Comparison of ENCODE assay signal across 2 cellular contexts in the genomic region with DNA sequence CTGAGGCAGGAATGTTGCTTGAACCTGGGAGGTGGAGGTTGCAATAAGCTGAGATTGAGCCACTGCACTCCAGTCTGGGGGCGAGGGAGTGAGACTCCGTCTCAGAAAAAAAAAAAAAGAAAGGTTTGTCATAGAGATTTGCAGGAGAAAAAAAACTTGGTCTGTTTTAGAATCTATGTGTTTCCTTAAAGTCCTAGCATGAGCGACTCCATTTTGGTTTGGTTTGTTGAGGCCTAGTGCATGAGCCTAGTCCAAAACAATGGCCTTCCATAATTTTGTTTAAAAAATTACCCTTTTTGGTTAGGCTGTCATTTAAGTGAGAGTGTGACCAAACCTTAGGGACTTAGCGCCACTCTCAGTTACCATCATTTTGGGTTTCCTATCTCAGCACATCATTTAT.
TF ChIP-seq lines count a peak whose summit lies in the region.

No MANE protein-coding gene starts in this region.

TF ChIP-seq in GM23338, 12 proteins besides CTCF, POLR2A, EP300 and RAD21 (continues in another document):
- TF ChIP-seq, protein P1, sequence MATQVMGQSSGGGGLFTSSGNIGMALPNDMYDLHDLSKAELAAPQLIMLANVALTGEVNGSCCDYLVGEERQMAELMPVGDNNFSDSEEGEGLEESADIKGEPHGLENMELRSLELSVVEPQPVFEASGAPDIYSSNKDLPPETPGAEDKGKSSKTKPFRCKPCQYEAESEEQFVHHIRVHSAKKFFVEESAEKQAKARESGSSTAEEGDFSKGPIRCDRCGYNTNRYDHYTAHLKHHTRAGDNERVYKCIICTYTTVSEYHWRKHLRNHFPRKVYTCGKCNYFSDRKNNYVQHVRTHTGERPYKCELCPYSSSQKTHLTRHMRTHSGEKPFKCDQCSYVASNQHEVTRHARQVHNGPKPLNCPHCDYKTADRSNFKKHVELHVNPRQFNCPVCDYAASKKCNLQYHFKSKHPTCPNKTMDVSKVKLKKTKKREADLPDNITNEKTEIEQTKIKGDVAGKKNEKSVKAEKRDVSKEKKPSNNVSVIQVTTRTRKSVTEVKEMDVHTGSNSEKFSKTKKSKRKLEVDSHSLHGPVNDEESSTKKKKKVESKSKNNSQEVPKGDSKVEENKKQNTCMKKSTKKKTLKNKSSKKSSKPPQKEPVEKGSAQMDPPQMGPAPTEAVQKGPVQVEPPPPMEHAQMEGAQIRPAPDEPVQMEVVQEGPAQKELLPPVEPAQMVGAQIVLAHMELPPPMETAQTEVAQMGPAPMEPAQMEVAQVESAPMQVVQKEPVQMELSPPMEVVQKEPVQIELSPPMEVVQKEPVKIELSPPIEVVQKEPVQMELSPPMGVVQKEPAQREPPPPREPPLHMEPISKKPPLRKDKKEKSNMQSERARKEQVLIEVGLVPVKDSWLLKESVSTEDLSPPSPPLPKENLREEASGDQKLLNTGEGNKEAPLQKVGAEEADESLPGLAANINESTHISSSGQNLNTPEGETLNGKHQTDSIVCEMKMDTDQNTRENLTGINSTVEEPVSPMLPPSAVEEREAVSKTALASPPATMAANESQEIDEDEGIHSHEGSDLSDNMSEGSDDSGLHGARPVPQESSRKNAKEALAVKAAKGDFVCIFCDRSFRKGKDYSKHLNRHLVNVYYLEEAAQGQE (IDR thresholded peaks at IDR 0.05; ENCODE audit: unreplicated experiment) = no peak
- TF ChIP-seq POLR2AphosphoS5 (IDR thresholded peaks at IDR 0.05; ENCODE audit: low read depth) (no peak), JUNB (IDR thresholded peaks at IDR 0.05; ENCODE audit: unreplicated experiment) (no peak), EZH2 (IDR thresholded peaks at IDR 0.05; ENCODE audit: low read depth, unreplicated experiment) (no peak), NANOG (IDR thresholded peaks at IDR 0.05; ENCODE audit: borderline replicate concordance) (no peak), ZNF331 (CRISPR knock-in tag; IDR thresholded peaks at IDR 0.05; ENCODE audit: low read depth) (no peak), CREB1 (CRISPR knock-in tag; IDR thresholded peaks at IDR 0.05; ENCODE audit: low read depth) (no peak), EZH2phosphoT487 (IDR thresholded peaks at IDR 0.05; ENCODE audit: unreplicated experiment) (no peak), STAT1 (IDR thresholded peaks at IDR 0.05; ENCODE audit: unreplicated experiment) (no peak), ZNF114 (CRISPR knock-in tag; IDR thresholded peaks at IDR 0.05) (no peak)
- TF ChIP-seq, protein P2, sequence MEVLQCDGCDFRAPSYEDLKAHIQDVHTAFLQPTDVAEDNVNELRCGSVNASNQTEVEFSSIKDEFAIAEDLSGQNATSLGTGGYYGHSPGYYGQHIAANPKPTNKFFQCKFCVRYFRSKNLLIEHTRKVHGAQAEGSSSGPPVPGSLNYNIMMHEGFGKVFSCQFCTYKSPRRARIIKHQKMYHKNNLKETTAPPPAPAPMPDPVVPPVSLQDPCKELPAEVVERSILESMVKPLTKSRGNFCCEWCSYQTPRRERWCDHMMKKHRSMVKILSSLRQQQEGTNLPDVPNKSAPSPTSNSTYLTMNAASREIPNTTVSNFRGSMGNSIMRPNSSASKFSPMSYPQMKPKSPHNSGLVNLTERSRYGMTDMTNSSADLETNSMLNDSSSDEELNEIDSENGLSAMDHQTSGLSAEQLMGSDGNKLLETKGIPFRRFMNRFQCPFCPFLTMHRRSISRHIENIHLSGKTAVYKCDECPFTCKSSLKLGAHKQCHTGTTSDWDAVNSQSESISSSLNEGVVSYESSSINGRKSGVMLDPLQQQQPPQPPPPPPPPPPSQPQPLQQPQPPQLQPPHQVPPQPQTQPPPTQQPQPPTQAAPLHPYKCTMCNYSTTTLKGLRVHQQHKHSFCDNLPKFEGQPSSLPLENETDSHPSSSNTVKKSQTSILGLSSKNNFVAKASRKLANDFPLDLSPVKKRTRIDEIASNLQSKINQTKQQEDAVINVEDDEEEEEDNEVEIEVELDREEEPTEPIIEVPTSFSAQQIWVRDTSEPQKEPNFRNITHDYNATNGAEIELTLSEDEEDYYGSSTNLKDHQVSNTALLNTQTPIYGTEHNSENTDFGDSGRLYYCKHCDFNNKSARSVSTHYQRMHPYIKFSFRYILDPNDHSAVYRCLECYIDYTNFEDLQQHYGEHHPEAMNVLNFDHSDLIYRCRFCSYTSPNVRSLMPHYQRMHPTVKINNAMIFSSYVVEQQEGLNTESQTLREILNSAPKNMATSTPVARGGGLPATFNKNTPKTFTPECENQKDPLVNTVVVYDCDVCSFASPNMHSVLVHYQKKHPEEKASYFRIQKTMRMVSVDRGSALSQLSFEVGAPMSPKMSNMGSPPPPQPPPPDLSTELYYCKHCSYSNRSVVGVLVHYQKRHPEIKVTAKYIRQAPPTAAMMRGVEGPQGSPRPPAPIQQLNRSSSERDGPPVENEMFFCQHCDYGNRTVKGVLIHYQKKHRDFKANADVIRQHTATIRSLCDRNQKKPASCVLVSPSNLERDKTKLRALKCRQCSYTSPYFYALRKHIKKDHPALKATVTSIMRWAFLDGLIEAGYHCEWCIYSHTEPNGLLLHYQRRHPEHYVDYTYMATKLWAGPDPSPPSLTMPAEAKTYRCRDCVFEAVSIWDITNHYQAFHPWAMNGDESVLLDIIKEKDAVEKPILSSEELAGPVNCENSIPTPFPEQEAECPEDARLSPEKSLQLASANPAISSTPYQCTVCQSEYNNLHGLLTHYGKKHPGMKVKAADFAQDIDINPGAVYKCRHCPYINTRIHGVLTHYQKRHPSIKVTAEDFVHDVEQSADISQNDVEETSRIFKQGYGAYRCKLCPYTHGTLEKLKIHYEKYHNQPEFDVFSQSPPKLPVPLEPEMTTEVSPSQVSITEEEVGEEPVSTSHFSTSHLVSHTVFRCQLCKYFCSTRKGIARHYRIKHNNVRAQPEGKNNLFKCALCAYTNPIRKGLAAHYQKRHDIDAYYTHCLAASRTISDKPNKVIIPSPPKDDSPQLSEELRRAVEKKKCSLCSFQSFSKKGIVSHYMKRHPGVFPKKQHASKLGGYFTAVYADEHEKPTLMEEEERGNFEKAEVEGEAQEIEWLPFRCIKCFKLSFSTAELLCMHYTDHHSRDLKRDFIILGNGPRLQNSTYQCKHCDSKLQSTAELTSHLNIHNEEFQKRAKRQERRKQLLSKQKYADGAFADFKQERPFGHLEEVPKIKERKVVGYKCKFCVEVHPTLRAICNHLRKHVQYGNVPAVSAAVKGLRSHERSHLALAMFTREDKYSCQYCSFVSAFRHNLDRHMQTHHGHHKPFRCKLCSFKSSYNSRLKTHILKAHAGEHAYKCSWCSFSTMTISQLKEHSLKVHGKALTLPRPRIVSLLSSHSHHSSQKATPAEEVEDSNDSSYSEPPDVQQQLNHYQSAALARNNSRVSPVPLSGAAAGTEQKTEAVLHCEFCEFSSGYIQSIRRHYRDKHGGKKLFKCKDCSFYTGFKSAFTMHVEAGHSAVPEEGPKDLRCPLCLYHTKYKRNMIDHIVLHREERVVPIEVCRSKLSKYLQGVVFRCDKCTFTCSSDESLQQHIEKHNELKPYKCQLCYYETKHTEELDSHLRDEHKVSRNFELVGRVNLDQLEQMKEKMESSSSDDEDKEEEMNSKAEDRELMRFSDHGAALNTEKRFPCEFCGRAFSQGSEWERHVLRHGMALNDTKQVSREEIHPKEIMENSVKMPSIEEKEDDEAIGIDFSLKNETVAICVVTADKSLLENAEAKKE (CRISPR knock-in tag; IDR thresholded peaks at IDR 0.05) = no peak

TF ChIP-seq in K562, 482 proteins besides CTCF, POLR2A, EP300 and RAD21 (continues in another document):
- TF ChIP-seq ZNF121 (CRISPR knock-in tag; conservative IDR thresholded peaks at IDR 0.05) (no peak), ZNF668 (CRISPR knock-in tag; IDR thresholded peaks at IDR 0.05) (no peak), PTRF (tag; IDR thresholded peaks at IDR 0.05) (peak; percentile 78), ATF1 (CRISPR knock-in tag; IDR thresholded peaks at IDR 0.05) (no peak), ATF1 (tag; IDR thresholded peaks at IDR 0.05) (no peak), RFX1 (IDR thresholded peaks at IDR 0.05) (no peak), NR4A1 (CRISPR knock-in tag; IDR thresholded peaks at IDR 0.05) (no peak), NR4A1 (tag; IDR thresholded peaks at IDR 0.05) (0 out of 2 replicates have a peak, but pooled peaks have one; percentile 42), ELF4 (CRISPR knock-in tag; IDR thresholded peaks at IDR 0.05) (no peak), BRD9 (IDR thresholded peaks at IDR 0.05; ENCODE audit: low read depth, partially characterized antibody) (no peak), PTTG1 (tag; IDR thresholded peaks at IDR 0.05; ENCODE audit: low read depth) (peak; percentile 61), NCOR1 (IDR thresholded peaks at IDR 0.05) (no peak), COPS2 (conservative IDR thresholded peaks at IDR 0.05) (no peak), ZNF354B (CRISPR knock-in tag; IDR thresholded peaks at IDR 0.05) (no peak), ZNF146 (CRISPR knock-in tag; IDR thresholded peaks at IDR 0.05; ENCODE audit: unreplicated experiment) (no peak), SMAD4 (CRISPR knock-in tag; conservative IDR thresholded peaks at IDR 0.05) (0 out of 2 replicates have a peak, but pooled peaks have one; percentile 22), NR2C1 (IDR thresholded peaks at IDR 0.05) (no peak), NR2C1 (tag; IDR thresholded peaks at IDR 0.05) (0 out of 2 replicates have a peak, but pooled peaks have one; percentile 16), PHB (CRISPR knock-in tag; IDR thresholded peaks at IDR 0.05) (no peak), MECOM (CRISPR knock-in tag; IDR thresholded peaks at IDR 0.05) (no peak), HDAC6 (IDR thresholded peaks at IDR 0.05; ENCODE audit: low read depth, low read length) (no peak), THRAP3 (IDR thresholded peaks at IDR 0.05; ENCODE audit: borderline replicate concordance) (no peak), POLR3G (IDR thresholded peaks at IDR 0.05; ENCODE audit: extremely low read depth, insufficient read length, insufficient replicate concordance) (no peak), ZFPM2 (CRISPR knock-in tag; IDR thresholded peaks at IDR 0.05) (no peak)
- TF ChIP-seq, protein P3, sequence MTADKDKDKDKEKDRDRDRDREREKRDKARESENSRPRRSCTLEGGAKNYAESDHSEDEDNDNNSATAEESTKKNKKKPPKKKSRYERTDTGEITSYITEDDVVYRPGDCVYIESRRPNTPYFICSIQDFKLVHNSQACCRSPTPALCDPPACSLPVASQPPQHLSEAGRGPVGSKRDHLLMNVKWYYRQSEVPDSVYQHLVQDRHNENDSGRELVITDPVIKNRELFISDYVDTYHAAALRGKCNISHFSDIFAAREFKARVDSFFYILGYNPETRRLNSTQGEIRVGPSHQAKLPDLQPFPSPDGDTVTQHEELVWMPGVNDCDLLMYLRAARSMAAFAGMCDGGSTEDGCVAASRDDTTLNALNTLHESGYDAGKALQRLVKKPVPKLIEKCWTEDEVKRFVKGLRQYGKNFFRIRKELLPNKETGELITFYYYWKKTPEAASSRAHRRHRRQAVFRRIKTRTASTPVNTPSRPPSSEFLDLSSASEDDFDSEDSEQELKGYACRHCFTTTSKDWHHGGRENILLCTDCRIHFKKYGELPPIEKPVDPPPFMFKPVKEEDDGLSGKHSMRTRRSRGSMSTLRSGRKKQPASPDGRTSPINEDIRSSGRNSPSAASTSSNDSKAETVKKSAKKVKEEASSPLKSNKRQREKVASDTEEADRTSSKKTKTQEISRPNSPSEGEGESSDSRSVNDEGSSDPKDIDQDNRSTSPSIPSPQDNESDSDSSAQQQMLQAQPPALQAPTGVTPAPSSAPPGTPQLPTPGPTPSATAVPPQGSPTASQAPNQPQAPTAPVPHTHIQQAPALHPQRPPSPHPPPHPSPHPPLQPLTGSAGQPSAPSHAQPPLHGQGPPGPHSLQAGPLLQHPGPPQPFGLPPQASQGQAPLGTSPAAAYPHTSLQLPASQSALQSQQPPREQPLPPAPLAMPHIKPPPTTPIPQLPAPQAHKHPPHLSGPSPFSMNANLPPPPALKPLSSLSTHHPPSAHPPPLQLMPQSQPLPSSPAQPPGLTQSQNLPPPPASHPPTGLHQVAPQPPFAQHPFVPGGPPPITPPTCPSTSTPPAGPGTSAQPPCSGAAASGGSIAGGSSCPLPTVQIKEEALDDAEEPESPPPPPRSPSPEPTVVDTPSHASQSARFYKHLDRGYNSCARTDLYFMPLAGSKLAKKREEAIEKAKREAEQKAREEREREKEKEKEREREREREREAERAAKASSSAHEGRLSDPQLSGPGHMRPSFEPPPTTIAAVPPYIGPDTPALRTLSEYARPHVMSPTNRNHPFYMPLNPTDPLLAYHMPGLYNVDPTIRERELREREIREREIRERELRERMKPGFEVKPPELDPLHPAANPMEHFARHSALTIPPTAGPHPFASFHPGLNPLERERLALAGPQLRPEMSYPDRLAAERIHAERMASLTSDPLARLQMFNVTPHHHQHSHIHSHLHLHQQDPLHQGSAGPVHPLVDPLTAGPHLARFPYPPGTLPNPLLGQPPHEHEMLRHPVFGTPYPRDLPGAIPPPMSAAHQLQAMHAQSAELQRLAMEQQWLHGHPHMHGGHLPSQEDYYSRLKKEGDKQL (CRISPR knock-in tag; IDR thresholded peaks at IDR 0.05; ENCODE audit: borderline replicate concordance) = no peak
- TF ChIP-seq, protein P4, sequence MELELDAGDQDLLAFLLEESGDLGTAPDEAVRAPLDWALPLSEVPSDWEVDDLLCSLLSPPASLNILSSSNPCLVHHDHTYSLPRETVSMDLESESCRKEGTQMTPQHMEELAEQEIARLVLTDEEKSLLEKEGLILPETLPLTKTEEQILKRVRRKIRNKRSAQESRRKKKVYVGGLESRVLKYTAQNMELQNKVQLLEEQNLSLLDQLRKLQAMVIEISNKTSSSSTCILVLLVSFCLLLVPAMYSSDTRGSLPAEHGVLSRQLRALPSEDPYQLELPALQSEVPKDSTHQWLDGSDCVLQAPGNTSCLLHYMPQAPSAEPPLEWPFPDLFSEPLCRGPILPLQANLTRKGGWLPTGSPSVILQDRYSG (tag; conservative IDR thresholded peaks at IDR 0.05; ENCODE audit: low read depth) = 0 out of 2 replicates have a peak, but pooled peaks have one; percentile 38
- TF ChIP-seq, protein P5, sequence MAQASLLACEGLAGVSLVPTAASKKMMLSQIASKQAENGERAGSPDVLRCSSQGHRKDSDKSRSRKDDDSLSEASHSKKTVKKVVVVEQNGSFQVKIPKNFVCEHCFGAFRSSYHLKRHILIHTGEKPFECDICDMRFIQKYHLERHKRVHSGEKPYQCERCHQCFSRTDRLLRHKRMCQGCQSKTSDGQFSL (CRISPR knock-in tag; IDR thresholded peaks at IDR 0.05) = no peak
- TF ChIP-seq, protein P5 (tag; IDR thresholded peaks at IDR 0.05) = 0 out of 4 replicates have a peak, but pooled peaks of 1 of the 2 experiments have one; percentile 45
- TF ChIP-seq, protein P6, sequence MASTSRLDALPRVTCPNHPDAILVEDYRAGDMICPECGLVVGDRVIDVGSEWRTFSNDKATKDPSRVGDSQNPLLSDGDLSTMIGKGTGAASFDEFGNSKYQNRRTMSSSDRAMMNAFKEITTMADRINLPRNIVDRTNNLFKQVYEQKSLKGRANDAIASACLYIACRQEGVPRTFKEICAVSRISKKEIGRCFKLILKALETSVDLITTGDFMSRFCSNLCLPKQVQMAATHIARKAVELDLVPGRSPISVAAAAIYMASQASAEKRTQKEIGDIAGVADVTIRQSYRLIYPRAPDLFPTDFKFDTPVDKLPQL (IDR thresholded peaks at IDR 0.05; ENCODE audit: extremely low read depth, insufficient read length) = no peak
- TF ChIP-seq, protein P7, sequence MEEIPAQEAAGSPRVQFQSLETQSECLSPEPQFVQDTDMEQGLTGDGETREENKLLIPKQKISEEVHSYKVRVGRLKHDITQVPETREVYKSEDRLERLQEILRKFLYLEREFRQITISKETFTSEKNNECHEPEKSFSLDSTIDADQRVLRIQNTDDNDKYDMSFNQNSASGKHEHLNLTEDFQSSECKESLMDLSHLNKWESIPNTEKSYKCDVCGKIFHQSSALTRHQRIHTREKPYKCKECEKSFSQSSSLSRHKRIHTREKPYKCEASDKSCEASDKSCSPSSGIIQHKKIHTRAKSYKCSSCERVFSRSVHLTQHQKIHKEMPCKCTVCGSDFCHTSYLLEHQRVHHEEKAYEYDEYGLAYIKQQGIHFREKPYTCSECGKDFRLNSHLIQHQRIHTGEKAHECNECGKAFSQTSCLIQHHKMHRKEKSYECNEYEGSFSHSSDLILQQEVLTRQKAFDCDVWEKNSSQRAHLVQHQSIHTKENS (CRISPR knock-in tag; IDR thresholded peaks at IDR 0.05) = no peak
